In the genomic region with DNA sequence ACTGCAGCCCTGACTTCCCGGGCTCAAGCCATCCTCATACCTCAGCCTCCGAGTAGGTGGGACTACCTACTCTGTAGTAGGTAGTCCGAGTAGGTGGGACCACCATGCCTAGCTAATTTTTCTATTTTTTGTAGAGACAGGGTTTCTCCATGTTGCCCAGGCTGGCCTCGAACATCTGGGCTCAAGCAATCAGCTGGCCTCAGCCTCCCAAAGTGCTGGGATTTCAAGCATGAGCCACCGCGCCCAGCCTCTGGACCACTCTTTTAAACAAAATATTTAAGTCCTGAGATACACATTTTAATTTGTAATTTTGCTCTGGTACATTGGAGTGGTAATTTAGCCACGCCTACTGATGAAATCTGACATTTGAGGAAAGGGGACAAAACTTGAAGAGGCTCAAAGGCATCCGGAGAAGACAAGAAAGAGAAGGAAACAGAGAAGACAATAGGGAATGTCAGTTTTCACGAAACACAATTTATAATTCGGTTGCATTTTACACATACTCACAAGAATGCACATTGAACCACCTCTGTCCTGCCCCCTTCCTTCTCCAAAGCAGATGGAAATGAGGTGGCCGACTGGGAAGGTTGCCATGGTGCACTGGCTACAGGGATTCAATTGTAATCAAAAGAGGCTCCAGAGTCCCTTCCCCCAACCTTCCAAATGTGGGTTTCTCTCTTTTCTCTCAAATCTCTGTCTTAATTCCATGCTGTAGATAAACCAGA, we compare ENCODE assay signal across 9 cellular contexts. TPM values are rescaled to one million over a fixed set of nuclear protein-coding genes. Genes with fewer than 3 reads are reported as not detected.
A peak's percentile ranks its signal among the peaks of the same experiment; 100 is the strongest.
DNase-seq lines count a peak whose midpoint lies in the region; ATAC-seq and TF ChIP-seq lines count a peak whose summit lies in the region.
"Had no signal": no experiment of that assay in that cellular context is flagged by ENCODE, and none has a peak within 500 bp of the region (broad histone marks: within the 10 kb centered on the region; RNA-seq: fewer than 3 reads in every experiment).

No MANE protein-coding gene starts in this region.

- ATAC-seq in lower lobe of right lung (no peak), left colon (no peak), HG02885 (IDR thresholded peaks at IDR 0.05; ENCODE audit: poor library complexity, unreplicated experiment) (no peak)

- H3K4me1 ChIP-seq in ACC112 (ENCODE audit: control insufficient read depth, insufficient read depth, low read length, unreplicated experiment) (peaks cover 34% of the 10 kb centered on the region), lower lobe of right lung (peaks cover 18% of the 10 kb centered on the region), spleen (peaks cover 13 to 60% (median 29%) of the 10 kb centered on the region in 6 donors)

- no peak for TF ChIP-seq POLR2A in spleen (IDR thresholded peaks at IDR 0.05)

- H3K36me3 ChIP-seq in ACC112 (ENCODE audit: insufficient read depth, low read length): no peaks in the 10 kb centered on the region
- H3K36me3 ChIP-seq in lower lobe of right lung: no peaks in the 10 kb centered on the region
- no peaks in the 10 kb centered on the region for H3K36me3 ChIP-seq in spleen

- H3K27me3 ChIP-seq in ACC112 (ENCODE audit: insufficient read depth, low read length) (no peaks in the 10 kb centered on the region), lower lobe of right lung (ENCODE audit: low read depth) (no peaks in the 10 kb centered on the region), spleen (replicated peaks in 1 of 7) (no peaks in the 10 kb centered on the region)

- H3K9me3 ChIP-seq in lower lobe of right lung (no peaks in the 10 kb centered on the region), spleen (no peaks in the 10 kb centered on the region)

- H2AFZ ChIP-seq in ACC112 (ENCODE audit: low read length, unreplicated experiment): peak overlapping the region; percentile 64

- 78 to 84% (median 82%) methylated on average over 11 of the region's 11 CpGs for WGBS in spleen, 5 donors

- in situ Hi-C loops in astrocyte of the spinal cord (cut with HindIII; ENCODE audit: low sequenced_read_pairs): no loop called here

- peak overlapping the region; percentile 41 for H3K4me3 ChIP-seq in ACC112 (ENCODE audit: low read depth, low read length)
- H3K4me3 ChIP-seq in astrocyte of the spinal cord (ENCODE audit: low read depth, low read length): no peak overlapping the region
- no peak overlapping the region for H3K4me3 ChIP-seq in lower lobe of right lung
- no peak overlapping the region for H3K4me3 ChIP-seq in spleen

- H3K27ac ChIP-seq in ACC112 (ENCODE audit: low read depth, low read length) (peak overlapping the region; percentile 56), lower lobe of right lung (no peak overlapping the region), spleen (no peak overlapping the region)
- H3K27ac ChIP-seq: HL-60 had no signal

- intact Hi-C loops in lower lobe of right lung (cut with DNase I): no loop called here
- intact Hi-C loops in left colon (cut with DNase I, micrococcal nuclease): no loop called here
- intact Hi-C loops in spleen (cut with DNase I; ENCODE audit: low total_unique reads): no loop called here

- no peaks in the 10 kb centered on the region for H3K79me2 ChIP-seq in ACC112 (ENCODE audit: control insufficient read depth, insufficient read depth, low read length, unreplicated experiment)

- TF ChIP-seq CTCF in astrocyte of the spinal cord (IDR thresholded peaks at IDR 0.05; ENCODE audit: low read depth, low read length) (no peak), lower lobe of right lung (IDR thresholded peaks at IDR 0.05) (no peak), spleen (IDR thresholded peaks at IDR 0.05 in 8 of 11, conservative IDR thresholded peaks at IDR 0.05 in 3 of 11) (no peak)

- DNase-seq in NCI-H1105 (lab: John Stamatoyannopoulos, UW) (peak; percentile 33), astrocyte of the spinal cord (ENCODE audit: low read depth, low spot score) (peak; percentile 94), iris pigment epithelial cell (ENCODE audit: low read depth) (peak; percentile 85), lower lobe of right lung (no peak), left colon (no peak), spleen (no peak)

RNA-seq across cellular contexts. Expression of a gene that starts 9.7 kb away (rescaled TPM):
- total RNA-seq in lower lobe of right lung: 120 TPM
- 10 to 100 TPM; 12.8 to 57.7 TPM for total RNA-seq in left colon
- 100 to 1,000 TPM in 2 of 7 donors, 10 to 100 TPM in 5; 47.2 to 120 (median 71.7) TPM for total RNA-seq in spleen
- polyA plus RNA-seq in spleen: 10 to 100 TPM; 52.0 to 68.5 (median 66.4) TPM

Comparison
In these comparisons a context has a peak if more than half of its experiments do, and no peak if none do; other contexts are left out.
1. DNase-seq: peak in NCI-H1105 (single experiment), astrocyte of the spinal cord (single experiment) and iris pigment epithelial cell (single experiment); none in lower lobe of right lung (single experiment), left colon (0 of 2) and spleen (single experiment).